In the genomic region with DNA sequence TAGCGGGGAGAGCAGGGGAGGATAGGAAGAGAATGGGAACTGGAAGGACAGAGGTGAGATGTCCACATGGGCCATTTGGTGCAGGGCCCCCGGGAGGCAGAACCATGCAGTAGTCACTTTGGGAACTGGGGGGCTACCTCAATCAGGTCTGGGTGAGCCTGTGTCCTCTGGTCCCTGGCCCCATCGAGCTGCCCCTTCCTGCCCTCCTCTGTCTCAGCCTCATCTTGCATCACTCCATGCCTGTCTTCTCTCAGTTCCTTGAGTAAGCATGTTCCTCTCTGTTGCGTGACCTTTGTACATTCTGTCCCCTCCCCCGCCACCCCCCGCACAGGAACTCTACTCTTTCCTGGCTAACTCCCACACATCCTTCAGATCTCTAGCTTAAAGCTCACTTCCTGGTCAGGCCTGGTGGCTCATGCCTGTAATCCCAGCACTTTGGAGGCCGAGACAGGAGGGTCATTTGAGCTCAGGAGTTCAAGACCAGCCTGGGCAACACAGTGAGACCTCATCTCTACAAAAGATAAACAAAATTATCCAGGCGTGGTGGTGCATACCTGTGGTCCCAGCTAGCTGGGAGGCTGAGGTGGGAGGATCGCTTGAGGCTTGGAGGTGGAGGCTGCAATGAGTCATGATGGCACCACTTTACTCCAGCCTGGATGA, we compare ENCODE assay signal across 9 cellular contexts. TPM values are rescaled to one million over a fixed set of nuclear protein-coding genes. Genes with fewer than 3 reads are reported as not detected.
A peak's percentile ranks its signal among the peaks of the same experiment; 100 is the strongest.
DNase-seq lines count a peak whose midpoint lies in the region; ATAC-seq and TF ChIP-seq lines count a peak whose summit lies in the region.
"Had no signal": no experiment of that assay in that cellular context is flagged by ENCODE, and none has a peak within 500 bp of the region (broad histone marks: within the 10 kb centered on the region; RNA-seq: fewer than 3 reads in every experiment).

No MANE protein-coding gene starts in this region.

- H3K27me3 ChIP-seq in neutrophil (no peaks in the 10 kb centered on the region), esophagus muscularis mucosa (no peaks in the 10 kb centered on the region)

- TF ChIP-seq CTCF in coronary artery (IDR thresholded peaks at IDR 0.05) (no peak), neutrophil (IDR thresholded peaks at IDR 0.05) (peak; percentile 36), osteocyte (IDR thresholded peaks at IDR 0.05) (no peak), esophagus muscularis mucosa (IDR thresholded peaks at IDR 0.05) (no peak)

- intact Hi-C loops in esophagus muscularis mucosa (cut with DNase I) = no loop called here

- H3K9me3 ChIP-seq in neutrophil (no peaks in the 10 kb centered on the region), esophagus muscularis mucosa (no peaks in the 10 kb centered on the region)

- TF ChIP-seq EP300 in esophagus muscularis mucosa (IDR thresholded peaks at IDR 0.05) = no peak

- ATAC-seq in HG02981 (IDR thresholded peaks at IDR 0.05; ENCODE audit: unreplicated experiment) = no peak
- ATAC-seq in HG03097 (IDR thresholded peaks at IDR 0.05; ENCODE audit: low FRiP score, unreplicated experiment) = no peak

- H3K4me3 Mint-ChIP-seq in osteocyte (ENCODE audit: unreplicated experiment) = no peak overlapping the region

- H3K36me3 ChIP-seq in neutrophil = no peaks in the 10 kb centered on the region
- no peaks in the 10 kb centered on the region for H3K36me3 ChIP-seq in esophagus muscularis mucosa

- peaks cover 68 to 71% of the 10 kb centered on the region in 2 experiments for H3K4me1 ChIP-seq in neutrophil (ENCODE audit: control insufficient read depth in 1 of 2, insufficient read depth in 1 of 2, low read depth in 1 of 2, low read length in 1 of 2)
- peaks cover 4 to 19% (median 7%) of the 10 kb centered on the region in 4 donors for H3K4me1 ChIP-seq in esophagus muscularis mucosa

- H3K27ac ChIP-seq in coronary artery = peak overlapping the region in 1 of 2 donors; percentile 68
- peak overlapping the region; percentile 98 for H3K27ac ChIP-seq in neutrophil
- peak overlapping the region in 2 of 4 donors; percentile 22 to 28 for H3K27ac ChIP-seq in esophagus muscularis mucosa (replicated peaks in 1 of 4)

- peak; percentile 69 for DNase-seq in GDM1 (lab: John Stamatoyannopoulos, UW)
- peak; percentile 79 for DNase-seq in coronary artery (ENCODE audit: low spot score)
- DNase-seq in osteocyte (ENCODE audit: extremely low spot score, unreplicated experiment) = no peak
- no peak for DNase-seq in esophagus muscularis mucosa (ENCODE audit: extremely low spot score)
- DNase-seq: NCI-H526 treated with DMSO at 0.1 percent for 48 hours had no signal

- peaks cover 12% of the 10 kb centered on the region for H3K4me1 Mint-ChIP-seq in osteocyte (ENCODE audit: unreplicated experiment)

- H3K9me3 Mint-ChIP-seq in osteocyte (ENCODE audit: unreplicated experiment) = no peaks in the 10 kb centered on the region

- no peak overlapping the region for H3K27ac Mint-ChIP-seq in osteocyte (ENCODE audit: unreplicated experiment)

- no peaks in the 10 kb centered on the region for H3K27me3 Mint-ChIP-seq in osteocyte (ENCODE audit: unreplicated experiment)

- WGBS in esophagus muscularis mucosa = 69% methylated on average over 9 of the region's 9 CpGs

- TF ChIP-seq POLR2A in esophagus muscularis mucosa (IDR thresholded peaks at IDR 0.05; ENCODE audit: low read depth) = no peak

- H3K4me3 ChIP-seq in coronary artery (no peak overlapping the region), neutrophil (ENCODE audit: low read depth in 1 of 2, low read length in 1 of 2) (peak overlapping the region; percentile 44 to 50), esophagus muscularis mucosa (no peak overlapping the region)

- H3K36me3 Mint-ChIP-seq in osteocyte (ENCODE audit: unreplicated experiment) = no peaks in the 10 kb centered on the region

TF ChIP-seq in PFSK-1, 5 proteins besides CTCF, POLR2A, EP300 and RAD21:
- TF ChIP-seq, protein P1, sequence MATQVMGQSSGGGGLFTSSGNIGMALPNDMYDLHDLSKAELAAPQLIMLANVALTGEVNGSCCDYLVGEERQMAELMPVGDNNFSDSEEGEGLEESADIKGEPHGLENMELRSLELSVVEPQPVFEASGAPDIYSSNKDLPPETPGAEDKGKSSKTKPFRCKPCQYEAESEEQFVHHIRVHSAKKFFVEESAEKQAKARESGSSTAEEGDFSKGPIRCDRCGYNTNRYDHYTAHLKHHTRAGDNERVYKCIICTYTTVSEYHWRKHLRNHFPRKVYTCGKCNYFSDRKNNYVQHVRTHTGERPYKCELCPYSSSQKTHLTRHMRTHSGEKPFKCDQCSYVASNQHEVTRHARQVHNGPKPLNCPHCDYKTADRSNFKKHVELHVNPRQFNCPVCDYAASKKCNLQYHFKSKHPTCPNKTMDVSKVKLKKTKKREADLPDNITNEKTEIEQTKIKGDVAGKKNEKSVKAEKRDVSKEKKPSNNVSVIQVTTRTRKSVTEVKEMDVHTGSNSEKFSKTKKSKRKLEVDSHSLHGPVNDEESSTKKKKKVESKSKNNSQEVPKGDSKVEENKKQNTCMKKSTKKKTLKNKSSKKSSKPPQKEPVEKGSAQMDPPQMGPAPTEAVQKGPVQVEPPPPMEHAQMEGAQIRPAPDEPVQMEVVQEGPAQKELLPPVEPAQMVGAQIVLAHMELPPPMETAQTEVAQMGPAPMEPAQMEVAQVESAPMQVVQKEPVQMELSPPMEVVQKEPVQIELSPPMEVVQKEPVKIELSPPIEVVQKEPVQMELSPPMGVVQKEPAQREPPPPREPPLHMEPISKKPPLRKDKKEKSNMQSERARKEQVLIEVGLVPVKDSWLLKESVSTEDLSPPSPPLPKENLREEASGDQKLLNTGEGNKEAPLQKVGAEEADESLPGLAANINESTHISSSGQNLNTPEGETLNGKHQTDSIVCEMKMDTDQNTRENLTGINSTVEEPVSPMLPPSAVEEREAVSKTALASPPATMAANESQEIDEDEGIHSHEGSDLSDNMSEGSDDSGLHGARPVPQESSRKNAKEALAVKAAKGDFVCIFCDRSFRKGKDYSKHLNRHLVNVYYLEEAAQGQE (IDR thresholded peaks at IDR 0.05; ENCODE audit: insufficient read depth in 1 of 2, low read depth in 2 of 2, low read length in 2 of 2) = 0 out of 4 replicates have a peak, but pooled peaks of 1 of the 2 experiments have one; percentile 28
- TF ChIP-seq POLR2AphosphoS5 (IDR thresholded peaks at IDR 0.05; ENCODE audit: low read depth, low read length) (no peak), FOXP2 (optimal IDR thresholded peaks at IDR 0.05; ENCODE audit: borderline replicate concordance, extremely low read depth, extremely low read length, insufficient read depth) (peak; percentile 40), TAF1 (IDR thresholded peaks at IDR 0.05; ENCODE audit: borderline replicate concordance, insufficient read depth, low read length) (no peak), SIN3A (IDR thresholded peaks at IDR 0.05; ENCODE audit: borderline replicate concordance, insufficient read depth, low read length) (no peak)

RNA-seq across cellular contexts. Expression of a gene that starts 23.2 kb away (rescaled TPM):
- 52.1 TPM for polyA plus RNA-seq in PFSK-1 (2012; ENCODE audit: insufficient read length, low read depth)
- total RNA-seq in osteocyte (438 and 598 TPM in 2 replicates), esophagus muscularis mucosa (100 to 1,000 TPM in 2 of 4 donors, 10 to 100 TPM in 2; 68.6 to 695 (median 143) TPM)

Comparison
In these comparisons a context has a peak if more than half of its experiments do, and no peak if none do; other contexts are left out.
1. DNase-seq: peak in GDM1 (single experiment) and coronary artery (single experiment); none in osteocyte (single experiment) and esophagus muscularis mucosa (single experiment).
2. H3K4me3 ChIP-seq: peak in neutrophil (2 of 2); none in coronary artery (single experiment) and esophagus muscularis mucosa (0 of 4).